Comparison of ENCODE assay signal across 1 cellular context in genomic region chr11:72631806-72632731, GRCh38.
TF ChIP-seq lines count a peak whose summit lies in the region.

No MANE protein-coding gene starts in this region.

TF ChIP-seq in K562, 482 proteins besides CTCF, POLR2A, EP300 and RAD21 (continued from another document):
- no peak for TF ChIP-seq RREB1 (CRISPR knock-in tag; IDR thresholded peaks at IDR 0.05)
- TF ChIP-seq FOXK1 (CRISPR knock-in tag; IDR thresholded peaks at IDR 0.05; ENCODE audit: borderline replicate concordance), result no peak
- TF ChIP-seq CEBPZ (IDR thresholded peaks at IDR 0.05; ENCODE audit: borderline replicate concordance, low read depth, low read length), result no peak
- TF ChIP-seq NCOA1 (IDR thresholded peaks at IDR 0.05; ENCODE audit: low read depth), result no peak; the same call in 1 of the 2 replicates
- TF ChIP-seq SREBF1 (IDR thresholded peaks at IDR 0.05; ENCODE audit: borderline replicate concordance, low read depth, low read length), result no peak
- no peak for TF ChIP-seq ID3 (CRISPR knock-in tag; IDR thresholded peaks at IDR 0.05)
- peak; percentile 68; the same call in 1 of the 2 replicates for TF ChIP-seq ID3 (tag; IDR thresholded peaks at IDR 0.05)
- TF ChIP-seq ZKSCAN8 (CRISPR knock-in tag; IDR thresholded peaks at IDR 0.05), result no peak; the same call in 1 of the 2 replicates
- TF ChIP-seq ZNF609 (CRISPR knock-in tag; IDR thresholded peaks at IDR 0.05; ENCODE audit: borderline replicate concordance), result no peak
- no peak for TF ChIP-seq RFX7 (CRISPR knock-in tag; IDR thresholded peaks at IDR 0.05)
- TF ChIP-seq SIN3A (IDR thresholded peaks at IDR 0.05; ENCODE audit: borderline replicate concordance in 2 of 2, control insufficient read depth in 1 of 2, low read depth in 2 of 2, low read length in 2 of 2), result no peak
- no peak for TF ChIP-seq FOXK2 (conservative IDR thresholded peaks at IDR 0.05 in 1 of 2, IDR thresholded peaks at IDR 0.05 in 1 of 2; ENCODE audit: low read depth in 2 of 2)
- TF ChIP-seq ELF4 (CRISPR knock-in tag; IDR thresholded peaks at IDR 0.05), result no peak
- TF ChIP-seq MAX (CRISPR knock-in tag; IDR thresholded peaks at IDR 0.05), result peak; percentile 95
- no peak for TF ChIP-seq SRSF3 (IDR thresholded peaks at IDR 0.05; ENCODE audit: insufficient read depth, low read length)
- TF ChIP-seq GTF2A2 (tag; IDR thresholded peaks at IDR 0.05), result no peak
- TF ChIP-seq SP2 (IDR thresholded peaks at IDR 0.05; ENCODE audit: extremely low read depth, low read depth, low read length, poor library complexity, severe bottlenecking), result no peak
- no peak for TF ChIP-seq ZNF695 (CRISPR knock-in tag; IDR thresholded peaks at IDR 0.05)
- no peak for TF ChIP-seq ZKSCAN3 (CRISPR knock-in tag; IDR thresholded peaks at IDR 0.05)
- TF ChIP-seq ZNF133 (CRISPR knock-in tag; IDR thresholded peaks at IDR 0.05), result no peak
- TF ChIP-seq HDAC3 (IDR thresholded peaks at IDR 0.05; ENCODE audit: borderline replicate concordance, partially characterized antibody), result no peak
- TF ChIP-seq COPS2 (conservative IDR thresholded peaks at IDR 0.05), result no peak
- peak; percentile 53; the same call in 1 of the 2 replicates for TF ChIP-seq TCF3 (CRISPR knock-in tag; IDR thresholded peaks at IDR 0.05)
- TF ChIP-seq MCM3 (IDR thresholded peaks at IDR 0.05), result no peak
- no peak for TF ChIP-seq ZNF239 (CRISPR knock-in tag; IDR thresholded peaks at IDR 0.05)
- TF ChIP-seq NR1H2 (CRISPR knock-in tag; IDR thresholded peaks at IDR 0.05), result no peak
- TF ChIP-seq DIDO1 (tag; IDR thresholded peaks at IDR 0.05; ENCODE audit: low read depth), result no peak
- no peak for TF ChIP-seq TFAP4 (CRISPR knock-in tag; IDR thresholded peaks at IDR 0.05; ENCODE audit: borderline replicate concordance)
- no peak for TF ChIP-seq THAP12 (CRISPR knock-in tag; IDR thresholded peaks at IDR 0.05)
- TF ChIP-seq ZNF79 (CRISPR knock-in tag; IDR thresholded peaks at IDR 0.05; ENCODE audit: low read depth), result no peak
